In the genomic region with DNA sequence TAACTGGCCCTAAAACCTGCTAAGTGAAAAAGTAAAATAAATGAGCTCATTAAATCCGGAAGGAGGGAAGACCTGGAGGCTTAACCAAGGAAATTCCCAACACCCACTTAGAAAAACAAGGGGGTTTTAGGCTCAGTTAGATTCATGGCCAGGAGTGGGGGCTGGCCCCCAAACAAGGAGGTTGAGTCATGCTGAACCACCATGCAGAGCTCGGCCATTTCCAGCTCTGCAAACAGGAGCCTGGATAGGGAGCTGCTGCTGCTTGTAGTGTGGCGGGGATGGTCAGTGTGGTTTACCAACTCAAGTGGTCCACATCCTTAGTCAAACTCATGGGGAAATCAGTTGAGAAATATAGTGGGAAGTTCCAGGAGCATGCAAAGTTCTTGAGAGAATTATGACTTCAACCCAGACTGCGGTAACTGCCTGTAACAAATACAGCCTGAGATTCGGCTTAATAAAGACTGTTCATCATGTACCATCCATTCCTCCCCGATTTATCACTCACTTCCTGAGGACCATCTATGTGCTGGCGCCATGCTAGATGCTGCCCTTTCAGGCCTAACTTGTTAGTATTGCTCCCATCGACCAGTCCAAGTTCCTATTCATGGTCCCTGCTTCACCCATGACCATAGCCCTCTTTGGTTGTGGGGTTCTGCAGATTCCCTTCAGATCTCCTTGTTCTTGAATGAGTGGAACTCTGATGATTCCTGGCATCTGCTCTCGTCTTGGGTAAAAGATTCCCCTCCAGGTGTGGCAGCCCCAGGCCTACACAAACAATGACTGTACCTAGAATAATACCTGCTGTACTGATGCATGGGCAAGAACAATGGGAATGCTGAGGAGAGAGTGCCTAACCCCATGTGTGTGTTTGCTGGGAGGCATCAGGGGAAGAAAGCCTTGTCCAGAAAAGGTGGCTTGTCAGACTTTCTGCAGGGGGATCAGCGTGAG, we compare ENCODE assay signal across 14 cellular contexts. TPM values are rescaled to one million over a fixed set of nuclear protein-coding genes. Genes with fewer than 3 reads are reported as not detected.
A peak's percentile ranks its signal among the peaks of the same experiment; 100 is the strongest.
DNase-seq lines count a peak whose midpoint lies in the region; ATAC-seq and TF ChIP-seq lines count a peak whose summit lies in the region.
"Had no signal": no experiment of that assay in that cellular context is flagged by ENCODE, and none has a peak within 500 bp of the region (broad histone marks: within the 10 kb centered on the region; RNA-seq: fewer than 3 reads in every experiment).

No MANE protein-coding gene starts in this region.

- in situ Hi-C loops in brain microvascular endothelial cell (cut with HindIII; ENCODE audit: low pct_ligation_motif_present, low sequenced_read_pairs), result loop anchor here (25.0 kb wide), 1 partner anchor 145 kb away; no protein-coding TSS in a partner anchor

- no peaks in the 10 kb centered on the region for H3K9me3 ChIP-seq in lung (ENCODE audit: control insufficient read depth in 2 of 2, insufficient read depth in 1 of 2, low read length in 1 of 2)
- H3K9me3 ChIP-seq: SJCRH30, thoracic aorta had no signal

- no peaks in the 10 kb centered on the region for H3K36me3 ChIP-seq in brain microvascular endothelial cell (replicated peaks)
- H3K36me3 ChIP-seq in lung (ENCODE audit: control insufficient read depth in 2 of 2, insufficient read depth in 2 of 2, low read length in 2 of 2), result no peaks in the 10 kb centered on the region
- H3K36me3 ChIP-seq: SJCRH30, thoracic aorta had no signal

- no peak for TF ChIP-seq CTCF in brain microvascular endothelial cell (IDR thresholded peaks at IDR 0.05; ENCODE audit: low read depth, low read length, missing control alignments)
- TF ChIP-seq CTCF in lung (IDR thresholded peaks at IDR 0.05; ENCODE audit: control extremely low read depth, extremely low read depth), result no peak

- no peaks in the 10 kb centered on the region for H3K4me1 ChIP-seq in lung (ENCODE audit: control insufficient read depth in 2 of 2, insufficient read depth in 2 of 2, low read length in 2 of 2)

- H3K27ac ChIP-seq in brain microvascular endothelial cell, result peak overlapping the region; percentile 87
- H3K27ac ChIP-seq in lung (ENCODE audit: low read depth in 1 of 2, low read length in 1 of 2), result peak overlapping the region in 1 of 2 donors; percentile 70
- H3K27ac ChIP-seq: C4-2B, SJCRH30, thoracic aorta had no signal

- H3K4me3 ChIP-seq in brain microvascular endothelial cell (ENCODE audit: low read depth, low read length) (no peak overlapping the region), lung (no peak overlapping the region)
- H3K4me3 ChIP-seq: SJCRH30, thoracic aorta had no signal

- DNase-seq in AG08395 (ENCODE audit: low spot score) (peak; percentile 52), M059J (ENCODE audit: low read depth) (peak; percentile 93), brain microvascular endothelial cell (peak; percentile 83), lung (ENCODE audit: low spot score) (no peak), NCI-H2227 treated with DMSO at 0.1 percent for 48 hours (lab: John Stamatoyannopoulos, UW) (no peak), cerebellar cortex (ENCODE audit: low spot score) (no peak)
- DNase-seq: Karpas-422, SJCRH30 had no signal

- no peaks in the 10 kb centered on the region for H3K27me3 ChIP-seq in brain microvascular endothelial cell (replicated peaks)
- no peaks in the 10 kb centered on the region for H3K27me3 ChIP-seq in lung (ENCODE audit: control insufficient read depth, insufficient read depth)

- 67 to 75% methylated on average over 10 of the region's 10 CpGs for WGBS in lung, 2 donors

- ATAC-seq in lung (ENCODE audit: insufficient read depth, low FRiP score), result peak; percentile 1
- no peak for ATAC-seq in GM21576 (IDR thresholded peaks at IDR 0.05; ENCODE audit: unreplicated experiment)
- ATAC-seq in GM18907 (IDR thresholded peaks at IDR 0.05; ENCODE audit: unreplicated experiment), result no peak

RNA-seq across cellular contexts. Expression of a gene that starts 39.5 kb away (rescaled TPM):
- total RNA-seq in M059J (2014; rRNA removed; shearing (Covaris generic)), result 51.0 and 71.6 TPM in 2 replicates
- total RNA-seq in lung, result 10 to 100 TPM; 41.7 to 65.0 TPM
- polyA plus RNA-seq in lung, result 10 to 100 TPM; 14.9 to 24.9 TPM

RNA-seq across cellular contexts. Expression of a gene that starts 46.4 kb away (rescaled TPM):
- 122 and 124 TPM in 2 replicates for total RNA-seq in M059J (2014; rRNA removed; shearing (Covaris generic))
- 10 to 100 TPM; 35.8 to 51.3 TPM for total RNA-seq in lung
- 100 to 1,000 TPM in 1 of 2 donors, 10 to 100 TPM in 1; 30.1 to 102 TPM for polyA plus RNA-seq in lung
- total RNA-seq: activated T-helper 2 cell treated with anti-CD3 and anti-CD28 coated beads, Interferon-gamma antibody, Interleukin-2, Interleukin-4, amounts not matched to agents 10 μg/mL and 5 μg/mL and 100 μg/mL, durations not matched to agents 14 hours and 24 hours and 36 hours; NCI-H460; SJCRH30 had no signal

Comparison
In these comparisons a context has a peak if more than half of its experiments do, and no peak if none do; other contexts are left out.
1. DNase-seq: peak in AG08395 (single experiment), M059J (single experiment) and brain microvascular endothelial cell (single experiment); none in lung (single experiment), NCI-H2227 treated with DMSO at 0.1 percent for 48 hours (single experiment) and cerebellar cortex (single experiment).